In genomic region chr7:116528008-116528789, GRCh38 we compare ENCODE assay signal across 10 cellular contexts. TPM values are rescaled to one million over a fixed set of nuclear protein-coding genes. Genes with fewer than 3 reads are reported as not detected.
DNase-seq lines count a peak whose midpoint lies in the region; ATAC-seq and TF ChIP-seq lines count a peak whose summit lies in the region.
"Had no signal": no experiment of that assay in that cellular context is flagged by ENCODE, and none has a peak within 500 bp of the region (broad histone marks: within the 10 kb centered on the region; RNA-seq: fewer than 3 reads in every experiment).

No MANE protein-coding gene starts in this region.

- peaks cover 28% of the 10 kb centered on the region for H3K27me3 Mint-ChIP-seq in neural progenitor cell (ENCODE audit: insufficient read depth, low read depth)

- peak; percentile 78 for DNase-seq in AG04449 (ENCODE audit: low read depth, low spot score)
- no peak for DNase-seq in Panc1 (ENCODE audit: low read depth, low spot score)
- no peak for DNase-seq in esophagus muscularis mucosa (ENCODE audit: extremely low spot score)
- no peak for DNase-seq in neural progenitor cell (ENCODE audit: low spot score)
- DNase-seq in stimulated activated naive CD4-positive, alpha-beta T cell (lab: John Stamatoyannopoulos, UW): no peak
- no peak for DNase-seq in NCI-H128 (lab: John Stamatoyannopoulos, UW; ENCODE audit: unreplicated experiment)
- no peak for DNase-seq in NCI-H2171 treated with DMSO at 0.1 percent for 48 hours (lab: John Stamatoyannopoulos, UW)
- no peak for DNase-seq in NCI-H345 treated with DMSO at 0.1 percent for 48 hours (lab: John Stamatoyannopoulos, UW; ENCODE audit: unreplicated experiment)
- DNase-seq: CD4-positive, CD25-positive, alpha-beta regulatory T cell; NCI-H1417 treated with DMSO at 0.1 percent for 48 hours had no signal

- no peaks in the 10 kb centered on the region for H3K9me3 Mint-ChIP-seq in neural progenitor cell

- CTCF ChIA-PET in AG04449 (lab: Yijun Ruan, JAX): interaction anchor here (1.0 to 5.3 kb wide), 13 partner anchors 8 to 356 kb away, joined by 3 to 129 read pairs (median 13); no protein-coding TSS in a partner anchor
- CTCF ChIA-PET in Panc1 (lab: Charles Lee): no interaction called here

- H3K4me1 ChIP-seq in Panc1 (ENCODE audit: control insufficient read depth, insufficient read depth, low read length) (peaks cover 63% of the 10 kb centered on the region), esophagus muscularis mucosa (peaks cover 34 to 88% (median 85%) of the 10 kb centered on the region in 4 donors), neural progenitor cell (no peaks in the 10 kb centered on the region)

- TF ChIP-seq POLR2A in esophagus muscularis mucosa (IDR thresholded peaks at IDR 0.05; ENCODE audit: low read depth): no peak

- WGBS in esophagus muscularis mucosa: 38% methylated on average over 3 of the region's 3 CpGs

- no peak for TF ChIP-seq CTCF in AG04449 (IDR thresholded peaks at IDR 0.05; ENCODE audit: insufficient read depth, low read length, missing control alignments)
- TF ChIP-seq CTCF in Panc1 (IDR thresholded peaks at IDR 0.05): no peak
- TF ChIP-seq CTCF in esophagus muscularis mucosa (IDR thresholded peaks at IDR 0.05): no peak
- TF ChIP-seq CTCF in neural progenitor cell (IDR thresholded peaks at IDR 0.05): no peak

- H3K4me1 Mint-ChIP-seq in neural progenitor cell: peaks cover 26% of the 10 kb centered on the region

- no peak overlapping the region for H3K27ac Mint-ChIP-seq in neural progenitor cell

- H3K27me3 ChIP-seq in Panc1 (ENCODE audit: control insufficient read depth, insufficient read depth, low read length) (no peaks in the 10 kb centered on the region), esophagus muscularis mucosa (no peaks in the 10 kb centered on the region), neural progenitor cell (peaks cover 51% of the 10 kb centered on the region)

- intact Hi-C loops in Panc1 (cut with micrococcal nuclease; ENCODE audit: unreplicated experiment) (loop anchor here (10.0 kb wide), 1 partner anchor 103 kb away; no protein-coding TSS in a partner anchor), esophagus muscularis mucosa (cut with DNase I) (loop anchor here (5.0 to 10.0 kb wide), 3 partner anchors 59 to 173 kb away; no protein-coding TSS in a partner anchor)

- peak overlapping the region; percentile 35 for H3K4me3 Mint-ChIP-seq in neural progenitor cell

- no peaks in the 10 kb centered on the region for H3K36me3 Mint-ChIP-seq in neural progenitor cell
- H3K36me3 Mint-ChIP-seq: CD4-positive, CD25-positive, alpha-beta regulatory T cell had no signal

- TSS peak; percentile 42 for BruUV-seq in Panc1 (replicated peaks; lab: Mats Ljungman, UMichigan)

- H3K4me3 ChIP-seq in AG04449 (ENCODE audit: low read depth, low read length) (peak overlapping the region; percentile 99), Panc1 (ENCODE audit: low read depth in 2 of 2, low read length in 2 of 2) (peak overlapping the region; percentile 78 to 90), esophagus muscularis mucosa (peak overlapping the region; percentile 65 to 91 (median 81)), neural progenitor cell (no peak overlapping the region)

- peaks cover 49% of the 10 kb centered on the region for H3K36me3 ChIP-seq in Panc1 (ENCODE audit: control insufficient read depth, insufficient read depth, low read length)
- H3K36me3 ChIP-seq in esophagus muscularis mucosa: peaks cover 10 to 41% (median 22%) of the 10 kb centered on the region in 4 donors
- H3K36me3 ChIP-seq in neural progenitor cell: no peaks in the 10 kb centered on the region

- POLR2A ChIA-PET in AG04449 (lab: Yijun Ruan, JAX): interaction anchor here (0.9 to 3.2 kb wide), 7 partner anchors 29 to 257 kb away, joined by 3 to 18 read pairs (median 4); partner anchors contain the start of gene CAV2
- POLR2A ChIA-PET in Panc1 (lab: Charles Lee): no interaction called here

- H3K9me3 ChIP-seq in Panc1 (ENCODE audit: control insufficient read depth, insufficient read depth, low read depth, low read length): no peaks in the 10 kb centered on the region
- H3K9me3 ChIP-seq in esophagus muscularis mucosa: no peaks in the 10 kb centered on the region
- no peaks in the 10 kb centered on the region for H3K9me3 ChIP-seq in neural progenitor cell (ENCODE audit: low read depth)

- H2AFZ ChIP-seq in neural progenitor cell (replicated peaks): no peak overlapping the region

- TF ChIP-seq EP300 in esophagus muscularis mucosa (IDR thresholded peaks at IDR 0.05): no peak

- in situ Hi-C loops in Panc1 (cut with HindIII; ENCODE audit: low pct_unique_long_range_greater_than_20kb, low sequenced_read_pairs): no loop called here

- H3K4me2 ChIP-seq in neural progenitor cell: no peak overlapping the region

- peaks cover 13% of the 10 kb centered on the region for H3F3A ChIP-seq in neural progenitor cell (ENCODE audit: low read depth)

- H3K79me2 ChIP-seq in neural progenitor cell (ENCODE audit: low read depth): no peaks in the 10 kb centered on the region

- H3K9ac ChIP-seq in neural progenitor cell: no peak overlapping the region

- H3K27ac ChIP-seq in Panc1 (ENCODE audit: low read length) (peak overlapping the region; percentile 99), esophagus muscularis mucosa (replicated peaks in 1 of 4) (peak overlapping the region; percentile 91 to 99 (median 96)), neural progenitor cell (no peak overlapping the region)

- no peak for ATAC-seq in Panc1

- no peaks in the 10 kb centered on the region for H4K20me1 ChIP-seq in neural progenitor cell (ENCODE audit: low read depth)

RNA-seq across cellular contexts. Expression of gene CAV1, which starts 3.4 kb away (rescaled TPM):
- total RNA-seq in Panc1 (2021; ENCODE audit: unreplicated experiment): 496 TPM
- polyA plus RNA-seq in Panc1 (2012; ENCODE audit: insufficient read length): 465 TPM
- total RNA-seq in esophagus muscularis mucosa: 100 to 1,000 TPM; 434 to 638 (median 591) TPM
- 0.19 and 1.2 TPM in 2 replicates for total RNA-seq in neural progenitor cell (ENCODE audit: low replicate concordance)
- total RNA-seq: CD4-positive, CD25-positive, alpha-beta regulatory T cell had no signal

RNA-seq across cellular contexts. Expression of gene CAV2, which starts 28.7 kb away (rescaled TPM):
- total RNA-seq in Panc1 (2021; ENCODE audit: unreplicated experiment) (217 TPM), esophagus muscularis mucosa (100 to 1,000 TPM; 125 to 148 (median 129) TPM), neural progenitor cell (ENCODE audit: low replicate concordance) (0.37 and 0.56 TPM in 2 replicates)
- 199 TPM for polyA plus RNA-seq in Panc1 (2012; ENCODE audit: insufficient read length)
- total RNA-seq: CD4-positive, CD25-positive, alpha-beta regulatory T cell had no signal
- polyA plus RNA-seq: CD4-positive, CD25-positive, alpha-beta regulatory T cell had no signal

Comparison
In these comparisons a context has a peak if more than half of its experiments do, and no peak if none do; other contexts are left out.
1. RNA of gene CAV1, which starts 3.4 kb away (total RNA-seq): 434 to 638 TPM in esophagus muscularis mucosa and 496 TPM in Panc1 (single experiment); 0.19 to 1.2 TPM in neural progenitor cell; every median in the first group is over 100 times any median in the second.
2. RNA of gene CAV2, which starts 28.7 kb away (total RNA-seq): 217 TPM in Panc1 (single experiment) and 125 to 148 TPM in esophagus muscularis mucosa; 0.37 to 0.56 TPM in neural progenitor cell; every median in the first group is over 10 times any median in the second.